ENCODE assay signal across 1 cellular context in genomic region chr1:154607748-154608521, GRCh38.
A peak's percentile ranks its signal among the peaks of the same experiment; 100 is the strongest.
TF ChIP-seq lines count a peak whose summit lies in the region.

TSS of gene ADAR (minus strand) at chr1:154608186. CDS start at chr1:154608006, 180 bp downstream.

TF ChIP-seq in A549, 52 proteins besides CTCF, POLR2A, EP300 and RAD21 (continued from another document):
- TF ChIP-seq CHD2 (IDR thresholded peaks at IDR 0.05; ENCODE audit: low read length, partially characterized antibody) (peak; percentile 48), USF2 (IDR thresholded peaks at IDR 0.05) (no peak), ESRRA (IDR thresholded peaks at IDR 0.05; ENCODE audit: borderline replicate concordance, low read length) (no peak)
- TF ChIP-seq, protein P1, sequence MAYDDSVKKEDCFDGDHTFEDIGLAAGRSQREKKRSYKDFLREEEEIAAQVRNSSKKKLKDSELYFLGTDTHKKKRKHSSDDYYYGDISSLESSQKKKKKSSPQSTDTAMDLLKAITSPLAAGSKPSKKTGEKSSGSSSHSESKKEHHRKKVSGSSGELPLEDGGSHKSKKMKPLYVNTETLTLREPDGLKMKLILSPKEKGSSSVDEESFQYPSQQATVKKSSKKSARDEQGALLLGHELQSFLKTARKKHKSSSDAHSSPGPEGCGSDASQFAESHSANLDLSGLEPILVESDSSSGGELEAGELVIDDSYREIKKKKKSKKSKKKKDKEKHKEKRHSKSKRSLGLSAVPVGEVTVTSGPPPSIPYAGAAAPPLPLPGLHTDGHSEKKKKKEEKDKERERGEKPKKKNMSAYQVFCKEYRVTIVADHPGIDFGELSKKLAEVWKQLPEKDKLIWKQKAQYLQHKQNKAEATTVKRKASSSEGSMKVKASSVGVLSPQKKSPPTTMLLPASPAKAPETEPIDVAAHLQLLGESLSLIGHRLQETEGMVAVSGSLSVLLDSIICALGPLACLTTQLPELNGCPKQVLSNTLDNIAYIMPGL (CRISPR knock-in tag; IDR thresholded peaks at IDR 0.05; ENCODE audit: borderline replicate concordance) = 0 out of 2 replicates have a peak, but pooled peaks have one; percentile 55
